In the genomic region with DNA sequence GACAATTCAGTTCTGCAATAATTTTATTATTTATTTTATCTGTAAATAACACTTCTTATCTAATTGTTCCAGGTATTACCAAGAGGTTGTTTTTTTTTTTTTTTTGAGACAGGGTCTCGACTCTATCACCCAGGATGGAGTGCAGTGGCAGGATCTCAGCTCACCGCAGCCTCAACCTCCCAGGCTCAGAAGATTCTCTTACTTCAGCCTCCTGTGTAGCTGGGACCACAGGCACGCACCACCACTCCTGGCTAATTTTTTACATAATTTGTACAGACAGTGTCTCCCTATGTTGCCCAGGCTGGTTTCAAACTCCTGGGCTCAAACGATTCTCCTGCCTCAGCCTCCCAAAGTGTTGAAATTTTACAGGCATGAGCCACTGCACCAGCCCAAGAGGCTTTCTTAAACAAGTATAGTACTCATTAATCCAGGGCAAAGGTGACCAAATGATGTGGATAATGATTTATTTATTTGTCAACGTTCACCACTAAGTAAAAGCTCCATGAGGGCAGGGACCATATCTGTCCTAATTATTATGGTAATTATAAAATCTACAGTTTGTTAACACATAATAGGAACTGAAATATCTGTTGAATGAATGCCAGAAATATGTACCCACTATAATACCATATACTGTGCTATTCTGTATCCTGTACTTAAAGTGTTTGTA, we compare ENCODE assay signal across 1 cellular context.
TF ChIP-seq lines count a peak whose summit lies in the region.

No MANE protein-coding gene starts in this region.

TF ChIP-seq in GM23338, 12 proteins besides CTCF, POLR2A, EP300 and RAD21:
- no peak for TF ChIP-seq JUNB (IDR thresholded peaks at IDR 0.05; ENCODE audit: unreplicated experiment)
- TF ChIP-seq, protein P1, sequence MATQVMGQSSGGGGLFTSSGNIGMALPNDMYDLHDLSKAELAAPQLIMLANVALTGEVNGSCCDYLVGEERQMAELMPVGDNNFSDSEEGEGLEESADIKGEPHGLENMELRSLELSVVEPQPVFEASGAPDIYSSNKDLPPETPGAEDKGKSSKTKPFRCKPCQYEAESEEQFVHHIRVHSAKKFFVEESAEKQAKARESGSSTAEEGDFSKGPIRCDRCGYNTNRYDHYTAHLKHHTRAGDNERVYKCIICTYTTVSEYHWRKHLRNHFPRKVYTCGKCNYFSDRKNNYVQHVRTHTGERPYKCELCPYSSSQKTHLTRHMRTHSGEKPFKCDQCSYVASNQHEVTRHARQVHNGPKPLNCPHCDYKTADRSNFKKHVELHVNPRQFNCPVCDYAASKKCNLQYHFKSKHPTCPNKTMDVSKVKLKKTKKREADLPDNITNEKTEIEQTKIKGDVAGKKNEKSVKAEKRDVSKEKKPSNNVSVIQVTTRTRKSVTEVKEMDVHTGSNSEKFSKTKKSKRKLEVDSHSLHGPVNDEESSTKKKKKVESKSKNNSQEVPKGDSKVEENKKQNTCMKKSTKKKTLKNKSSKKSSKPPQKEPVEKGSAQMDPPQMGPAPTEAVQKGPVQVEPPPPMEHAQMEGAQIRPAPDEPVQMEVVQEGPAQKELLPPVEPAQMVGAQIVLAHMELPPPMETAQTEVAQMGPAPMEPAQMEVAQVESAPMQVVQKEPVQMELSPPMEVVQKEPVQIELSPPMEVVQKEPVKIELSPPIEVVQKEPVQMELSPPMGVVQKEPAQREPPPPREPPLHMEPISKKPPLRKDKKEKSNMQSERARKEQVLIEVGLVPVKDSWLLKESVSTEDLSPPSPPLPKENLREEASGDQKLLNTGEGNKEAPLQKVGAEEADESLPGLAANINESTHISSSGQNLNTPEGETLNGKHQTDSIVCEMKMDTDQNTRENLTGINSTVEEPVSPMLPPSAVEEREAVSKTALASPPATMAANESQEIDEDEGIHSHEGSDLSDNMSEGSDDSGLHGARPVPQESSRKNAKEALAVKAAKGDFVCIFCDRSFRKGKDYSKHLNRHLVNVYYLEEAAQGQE (IDR thresholded peaks at IDR 0.05; ENCODE audit: unreplicated experiment), result no peak
- no peak for TF ChIP-seq ETS1 (IDR thresholded peaks at IDR 0.05)
- TF ChIP-seq, protein P2, sequence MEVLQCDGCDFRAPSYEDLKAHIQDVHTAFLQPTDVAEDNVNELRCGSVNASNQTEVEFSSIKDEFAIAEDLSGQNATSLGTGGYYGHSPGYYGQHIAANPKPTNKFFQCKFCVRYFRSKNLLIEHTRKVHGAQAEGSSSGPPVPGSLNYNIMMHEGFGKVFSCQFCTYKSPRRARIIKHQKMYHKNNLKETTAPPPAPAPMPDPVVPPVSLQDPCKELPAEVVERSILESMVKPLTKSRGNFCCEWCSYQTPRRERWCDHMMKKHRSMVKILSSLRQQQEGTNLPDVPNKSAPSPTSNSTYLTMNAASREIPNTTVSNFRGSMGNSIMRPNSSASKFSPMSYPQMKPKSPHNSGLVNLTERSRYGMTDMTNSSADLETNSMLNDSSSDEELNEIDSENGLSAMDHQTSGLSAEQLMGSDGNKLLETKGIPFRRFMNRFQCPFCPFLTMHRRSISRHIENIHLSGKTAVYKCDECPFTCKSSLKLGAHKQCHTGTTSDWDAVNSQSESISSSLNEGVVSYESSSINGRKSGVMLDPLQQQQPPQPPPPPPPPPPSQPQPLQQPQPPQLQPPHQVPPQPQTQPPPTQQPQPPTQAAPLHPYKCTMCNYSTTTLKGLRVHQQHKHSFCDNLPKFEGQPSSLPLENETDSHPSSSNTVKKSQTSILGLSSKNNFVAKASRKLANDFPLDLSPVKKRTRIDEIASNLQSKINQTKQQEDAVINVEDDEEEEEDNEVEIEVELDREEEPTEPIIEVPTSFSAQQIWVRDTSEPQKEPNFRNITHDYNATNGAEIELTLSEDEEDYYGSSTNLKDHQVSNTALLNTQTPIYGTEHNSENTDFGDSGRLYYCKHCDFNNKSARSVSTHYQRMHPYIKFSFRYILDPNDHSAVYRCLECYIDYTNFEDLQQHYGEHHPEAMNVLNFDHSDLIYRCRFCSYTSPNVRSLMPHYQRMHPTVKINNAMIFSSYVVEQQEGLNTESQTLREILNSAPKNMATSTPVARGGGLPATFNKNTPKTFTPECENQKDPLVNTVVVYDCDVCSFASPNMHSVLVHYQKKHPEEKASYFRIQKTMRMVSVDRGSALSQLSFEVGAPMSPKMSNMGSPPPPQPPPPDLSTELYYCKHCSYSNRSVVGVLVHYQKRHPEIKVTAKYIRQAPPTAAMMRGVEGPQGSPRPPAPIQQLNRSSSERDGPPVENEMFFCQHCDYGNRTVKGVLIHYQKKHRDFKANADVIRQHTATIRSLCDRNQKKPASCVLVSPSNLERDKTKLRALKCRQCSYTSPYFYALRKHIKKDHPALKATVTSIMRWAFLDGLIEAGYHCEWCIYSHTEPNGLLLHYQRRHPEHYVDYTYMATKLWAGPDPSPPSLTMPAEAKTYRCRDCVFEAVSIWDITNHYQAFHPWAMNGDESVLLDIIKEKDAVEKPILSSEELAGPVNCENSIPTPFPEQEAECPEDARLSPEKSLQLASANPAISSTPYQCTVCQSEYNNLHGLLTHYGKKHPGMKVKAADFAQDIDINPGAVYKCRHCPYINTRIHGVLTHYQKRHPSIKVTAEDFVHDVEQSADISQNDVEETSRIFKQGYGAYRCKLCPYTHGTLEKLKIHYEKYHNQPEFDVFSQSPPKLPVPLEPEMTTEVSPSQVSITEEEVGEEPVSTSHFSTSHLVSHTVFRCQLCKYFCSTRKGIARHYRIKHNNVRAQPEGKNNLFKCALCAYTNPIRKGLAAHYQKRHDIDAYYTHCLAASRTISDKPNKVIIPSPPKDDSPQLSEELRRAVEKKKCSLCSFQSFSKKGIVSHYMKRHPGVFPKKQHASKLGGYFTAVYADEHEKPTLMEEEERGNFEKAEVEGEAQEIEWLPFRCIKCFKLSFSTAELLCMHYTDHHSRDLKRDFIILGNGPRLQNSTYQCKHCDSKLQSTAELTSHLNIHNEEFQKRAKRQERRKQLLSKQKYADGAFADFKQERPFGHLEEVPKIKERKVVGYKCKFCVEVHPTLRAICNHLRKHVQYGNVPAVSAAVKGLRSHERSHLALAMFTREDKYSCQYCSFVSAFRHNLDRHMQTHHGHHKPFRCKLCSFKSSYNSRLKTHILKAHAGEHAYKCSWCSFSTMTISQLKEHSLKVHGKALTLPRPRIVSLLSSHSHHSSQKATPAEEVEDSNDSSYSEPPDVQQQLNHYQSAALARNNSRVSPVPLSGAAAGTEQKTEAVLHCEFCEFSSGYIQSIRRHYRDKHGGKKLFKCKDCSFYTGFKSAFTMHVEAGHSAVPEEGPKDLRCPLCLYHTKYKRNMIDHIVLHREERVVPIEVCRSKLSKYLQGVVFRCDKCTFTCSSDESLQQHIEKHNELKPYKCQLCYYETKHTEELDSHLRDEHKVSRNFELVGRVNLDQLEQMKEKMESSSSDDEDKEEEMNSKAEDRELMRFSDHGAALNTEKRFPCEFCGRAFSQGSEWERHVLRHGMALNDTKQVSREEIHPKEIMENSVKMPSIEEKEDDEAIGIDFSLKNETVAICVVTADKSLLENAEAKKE (CRISPR knock-in tag; IDR thresholded peaks at IDR 0.05), result no peak
- TF ChIP-seq POLR2AphosphoS5 (IDR thresholded peaks at IDR 0.05; ENCODE audit: low read depth), result no peak
- no peak for TF ChIP-seq ZNF331 (CRISPR knock-in tag; IDR thresholded peaks at IDR 0.05; ENCODE audit: low read depth)
- no peak for TF ChIP-seq STAT1 (IDR thresholded peaks at IDR 0.05; ENCODE audit: unreplicated experiment)
- TF ChIP-seq EZH2 (IDR thresholded peaks at IDR 0.05; ENCODE audit: low read depth, unreplicated experiment), result no peak
- TF ChIP-seq ZNF114 (CRISPR knock-in tag; IDR thresholded peaks at IDR 0.05), result no peak
- no peak for TF ChIP-seq CREB1 (CRISPR knock-in tag; IDR thresholded peaks at IDR 0.05; ENCODE audit: low read depth)
- TF ChIP-seq EZH2phosphoT487 (IDR thresholded peaks at IDR 0.05; ENCODE audit: unreplicated experiment), result no peak
- no peak for TF ChIP-seq NANOG (IDR thresholded peaks at IDR 0.05; ENCODE audit: borderline replicate concordance)
